In the genomic region with DNA sequence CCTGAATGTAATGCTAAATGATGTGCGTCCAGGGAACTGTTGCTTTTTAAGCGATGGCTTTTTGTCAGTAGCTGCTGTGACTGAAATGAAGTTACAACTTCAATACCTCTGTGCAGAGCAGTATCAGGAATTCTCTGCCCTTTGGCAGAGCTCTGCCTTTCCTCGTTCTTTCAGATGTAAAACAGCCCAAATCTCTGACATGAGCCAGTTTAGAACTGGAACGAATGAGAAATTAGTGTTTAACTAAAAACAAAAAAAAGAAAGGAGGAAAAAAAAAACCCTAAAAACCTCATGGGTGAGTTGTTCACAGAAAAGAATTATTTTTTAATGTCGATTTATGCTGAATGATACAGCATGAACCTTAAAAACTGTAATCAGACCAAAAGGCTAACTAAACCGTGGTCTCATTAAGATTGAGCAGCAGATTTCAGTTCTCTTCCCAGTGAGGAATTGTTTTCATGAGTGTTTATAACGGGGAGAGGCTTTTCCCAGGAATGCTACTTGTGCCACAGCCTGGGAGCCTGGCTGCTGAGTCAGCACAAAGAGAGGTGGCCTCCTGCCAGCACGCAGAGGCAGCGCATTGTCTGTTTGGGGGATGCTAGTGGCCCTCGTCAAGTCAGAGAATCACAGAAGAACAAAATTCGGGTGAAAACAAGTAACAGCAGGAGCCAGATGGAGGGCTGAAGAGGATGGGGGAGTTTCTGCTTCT, we compare ENCODE assay signal across 9 cellular contexts.
DNase-seq lines count a peak whose midpoint lies in the region.
"Had no signal": no experiment of that assay in that cellular context is flagged by ENCODE, and none has a peak within 500 bp of the region (broad histone marks: within the 10 kb centered on the region; RNA-seq: fewer than 3 reads in every experiment).

No MANE protein-coding gene starts in this region.

- H3K79me2 ChIP-seq in ACC112 (ENCODE audit: control insufficient read depth, insufficient read depth, low read length, unreplicated experiment), result peaks cover 47% of the 10 kb centered on the region

- H3K36me3 Mint-ChIP-seq in activated T-helper 2 cell treated with anti-CD3 and anti-CD28 coated beads, Interferon-gamma antibody, Interleukin-2, Interleukin-4, amounts not matched to agents 10 μg/mL and 5 μg/mL and 100 μg/mL, durations not matched to agents 14 hours and 24 hours and 36 hours (ENCODE audit: low read depth), result no peaks in the 10 kb centered on the region

- H3K36me3 ChIP-seq in ACC112 (ENCODE audit: insufficient read depth, low read length), result peaks cover 9% of the 10 kb centered on the region

- H3K4me3 ChIP-seq in ACC112 (ENCODE audit: low read depth, low read length), result no peak overlapping the region; the same call in 1 of the 2 replicates

- no peaks in the 10 kb centered on the region for H3K27me3 ChIP-seq in ACC112 (ENCODE audit: insufficient read depth, low read length)

- no peak overlapping the region for H3K4me3 Mint-ChIP-seq in activated T-helper 2 cell treated with anti-CD3 and anti-CD28 coated beads, Interferon-gamma antibody, Interleukin-2, Interleukin-4, amounts not matched to agents 10 μg/mL and 5 μg/mL and 100 μg/mL, durations not matched to agents 14 hours and 24 hours and 36 hours (ENCODE audit: low read depth)

- no peak overlapping the region for H2AFZ ChIP-seq in ACC112 (ENCODE audit: low read length, unreplicated experiment)

- H3K9me3 Mint-ChIP-seq in activated T-helper 2 cell treated with anti-CD3 and anti-CD28 coated beads, Interferon-gamma antibody, Interleukin-2, Interleukin-4, amounts not matched to agents 10 μg/mL and 5 μg/mL and 100 μg/mL, durations not matched to agents 14 hours and 24 hours and 36 hours, result no peaks in the 10 kb centered on the region

- peaks cover 2% of the 10 kb centered on the region for H3K4me1 Mint-ChIP-seq in activated T-helper 2 cell treated with anti-CD3 and anti-CD28 coated beads, Interferon-gamma antibody, Interleukin-2, Interleukin-4, amounts not matched to agents 10 μg/mL and 5 μg/mL and 100 μg/mL, durations not matched to agents 14 hours and 24 hours and 36 hours (ENCODE audit: low read depth)

- peaks cover 20% of the 10 kb centered on the region for H3K4me1 ChIP-seq in ACC112 (ENCODE audit: control insufficient read depth, insufficient read depth, low read length, unreplicated experiment)

- peaks cover 56% of the 10 kb centered on the region for H3K27me3 Mint-ChIP-seq in activated T-helper 2 cell treated with anti-CD3 and anti-CD28 coated beads, Interferon-gamma antibody, Interleukin-2, Interleukin-4, amounts not matched to agents 10 μg/mL and 5 μg/mL and 100 μg/mL, durations not matched to agents 14 hours and 24 hours and 36 hours (ENCODE audit: low read depth)

- no peak overlapping the region for H3K27ac Mint-ChIP-seq in activated T-helper 2 cell treated with anti-CD3 and anti-CD28 coated beads, Interferon-gamma antibody, Interleukin-2, Interleukin-4, amounts not matched to agents 10 μg/mL and 5 μg/mL and 100 μg/mL, durations not matched to agents 14 hours and 24 hours and 36 hours

- intact Hi-C loops in activated T-helper 2 cell treated with anti-CD3 and anti-CD28 coated beads, Interferon-gamma antibody, Interleukin-2, Interleukin-4, amounts not matched to agents 10 μg/mL and 5 μg/mL and 100 μg/mL, durations not matched to agents 14 hours and 24 hours and 36 hours (cut with micrococcal nuclease), result no loop called here

- DNase-seq in NCI-H1694 treated with DMSO at 0.1 percent for 48 hours (lab: John Stamatoyannopoulos, UW) (peak; percentile 50), epidermal melanocyte (ENCODE audit: insufficient read length, low spot score) (peak; percentile 67), mucosa of gallbladder (ENCODE audit: low spot score) (peak; percentile 41), amniotic stem cell (lab: John Stamatoyannopoulos, UW) (no peak), mesenteric fat pad (ENCODE audit: low spot score) (no peak), SW480 (ENCODE audit: low spot score) (no peak)
- DNase-seq in activated T-helper 2 cell treated with anti-CD3 and anti-CD28 coated beads, Interferon-gamma antibody, Interleukin-2, Interleukin-4, amounts not matched to agents 10 μg/mL and 5 μg/mL and 100 μg/mL, durations not matched to agents 14 hours and 24 hours and 36 hours (ENCODE audit: low spot score), result no peak
- DNase-seq: NCI-H187 had no signal

- peak overlapping the region; percentile 28; the same call in 1 of the 2 replicates for H3K27ac ChIP-seq in ACC112 (ENCODE audit: low read depth, low read length)

Comparison
In these comparisons a context has a peak if more than half of its experiments do, and no peak if none do; other contexts are left out.
1. DNase-seq: peak in NCI-H1694 treated with DMSO at 0.1 percent for 48 hours (single experiment), epidermal melanocyte (single experiment) and mucosa of gallbladder (single experiment); none in activated T-helper 2 cell treated with anti-CD3 and anti-CD28 coated beads, Interferon-gamma antibody, Interleukin-2, Interleukin-4, amounts not matched to agents 10 μg/mL and 5 μg/mL and 100 μg/mL, durations not matched to agents 14 hours and 24 hours and 36 hours (single experiment), amniotic stem cell (single experiment), mesenteric fat pad (single experiment) and SW480 (single experiment).